In genomic region chr11:47328449-47329390, GRCh38 we compare ENCODE assay signal across 13 cellular contexts. TPM values are rescaled to one million over a fixed set of nuclear protein-coding genes. Genes with fewer than 3 reads are reported as not detected.
DNase-seq lines count a peak whose midpoint lies in the region; ATAC-seq and TF ChIP-seq lines count a peak whose summit lies in the region.
"Had no signal": no experiment of that assay in that cellular context is flagged by ENCODE, and none has a peak within 500 bp of the region (broad histone marks: within the 10 kb centered on the region; RNA-seq: fewer than 3 reads in every experiment).

No MANE protein-coding gene starts in this region.

- intact Hi-C loops in stomach (cut with DNase I; ENCODE audit: low total_unique reads) (no loop called here), upper lobe of right lung (cut with DNase I) (no loop called here)

- H3K27me3 ChIP-seq in stomach: no peaks in the 10 kb centered on the region
- no peaks in the 10 kb centered on the region for H3K27me3 ChIP-seq in upper lobe of right lung

- H3K4me1 Mint-ChIP-seq in activated T-cell treated with anti-CD3 and anti-CD28 coated beads, Interleukin-2, amount 50 U/mL, for 24 hours (ENCODE audit: low read depth): no peaks in the 10 kb centered on the region
- H3K4me1 Mint-ChIP-seq in activated T-cell treated with anti-CD3 and anti-CD28 coated beads, Interleukin-2, amount 50 U/mL, for 72 hours (ENCODE audit: low read depth): no peaks in the 10 kb centered on the region
- peaks cover 4% of the 10 kb centered on the region for H3K4me1 Mint-ChIP-seq in activated T-helper 17 cell treated with anti-CD3 and anti-CD28 coated beads, Interleukin-2, amount 50 U/mL, for 72 hours
- peaks cover 31% of the 10 kb centered on the region for H3K4me1 Mint-ChIP-seq in stimulated activated memory B cell treated with anti-CD40 and anti-IgM and Interleukin-4, amounts not matched to agents 10 μg/mL and 1 μg/mL and 100 μg/mL, for 72 hours

- no peak for ATAC-seq in activated T-cell treated with anti-CD3 and anti-CD28 coated beads, Interleukin-2, amount 50 U/mL, for 72 hours (replicated peaks in 1 of 2)
- ATAC-seq in HG02798 (IDR thresholded peaks at IDR 0.05; ENCODE audit: poor library complexity, unreplicated experiment) (peak; percentile 67), upper lobe of right lung (no peak)
- no peak for ATAC-seq in activated T-helper 17 cell treated with anti-CD3 and anti-CD28 coated beads, Interleukin-2, amount 50 U/mL, for 72 hours (replicated peaks)
- peak; percentile 94 for ATAC-seq in stimulated activated memory B cell treated with anti-CD40 and anti-IgM and Interleukin-4, amounts not matched to agents 10 μg/mL and 1 μg/mL and 100 μg/mL, for 72 hours

- no peaks in the 10 kb centered on the region for H3K9me3 ChIP-seq in stomach
- no peaks in the 10 kb centered on the region for H3K9me3 ChIP-seq in upper lobe of right lung

- H3K9me3 Mint-ChIP-seq in activated T-cell treated with anti-CD3 and anti-CD28 coated beads, Interleukin-2, amount 50 U/mL, for 24 hours: no peaks in the 10 kb centered on the region
- H3K9me3 Mint-ChIP-seq in activated T-cell treated with anti-CD3 and anti-CD28 coated beads, Interleukin-2, amount 50 U/mL, for 72 hours: no peaks in the 10 kb centered on the region
- H3K9me3 Mint-ChIP-seq in activated T-helper 17 cell treated with anti-CD3 and anti-CD28 coated beads, Interleukin-2, amount 50 U/mL, for 72 hours: no peaks in the 10 kb centered on the region
- no peaks in the 10 kb centered on the region for H3K9me3 Mint-ChIP-seq in stimulated activated memory B cell treated with anti-CD40 and anti-IgM and Interleukin-4, amounts not matched to agents 10 μg/mL and 1 μg/mL and 100 μg/mL, for 72 hours

- H3K36me3 Mint-ChIP-seq in activated T-cell treated with anti-CD3 and anti-CD28 coated beads, Interleukin-2, amount 50 U/mL, for 24 hours (ENCODE audit: low read depth): peaks cover 66% of the 10 kb centered on the region
- H3K36me3 Mint-ChIP-seq in activated T-cell treated with anti-CD3 and anti-CD28 coated beads, Interleukin-2, amount 50 U/mL, for 72 hours (ENCODE audit: insufficient read depth in 2 of 2): peaks cover 5 to 10% of the 10 kb centered on the region in 2 donors
- peaks cover 34% of the 10 kb centered on the region for H3K36me3 Mint-ChIP-seq in activated T-helper 17 cell treated with anti-CD3 and anti-CD28 coated beads, Interleukin-2, amount 50 U/mL, for 72 hours (ENCODE audit: low read depth)
- H3K36me3 Mint-ChIP-seq in stimulated activated memory B cell treated with anti-CD40 and anti-IgM and Interleukin-4, amounts not matched to agents 10 μg/mL and 1 μg/mL and 100 μg/mL, for 72 hours: peaks cover 53% of the 10 kb centered on the region

- H3K27ac Mint-ChIP-seq in activated T-cell treated with anti-CD3 and anti-CD28 coated beads, Interleukin-2, amount 50 U/mL, for 24 hours: peak overlapping the region; percentile 46
- no peak overlapping the region for H3K27ac Mint-ChIP-seq in activated T-cell treated with anti-CD3 and anti-CD28 coated beads, Interleukin-2, amount 50 U/mL, for 72 hours
- H3K27ac Mint-ChIP-seq in activated T-helper 17 cell treated with anti-CD3 and anti-CD28 coated beads, Interleukin-2, amount 50 U/mL, for 72 hours: peak overlapping the region; percentile 10
- H3K27ac Mint-ChIP-seq in stimulated activated memory B cell treated with anti-CD40 and anti-IgM and Interleukin-4, amounts not matched to agents 10 μg/mL and 1 μg/mL and 100 μg/mL, for 72 hours: peak overlapping the region; percentile 79
- H3K27ac Mint-ChIP-seq: activated naive CD8-positive, alpha-beta T cell had no signal

- 87 to 91% (median 89%) methylated on average over 28 to 29 of the region's 29 CpGs for WGBS in stomach, 5 donors

- H3K27ac ChIP-seq in stomach: peak overlapping the region in 1 of 5 donors; percentile 44
- H3K27ac ChIP-seq in upper lobe of right lung: no peak overlapping the region
- H3K27ac ChIP-seq: epithelial cell of prostate had no signal

- H3K4me1 ChIP-seq in stomach (peaks cover 24 to 56% (median 31%) of the 10 kb centered on the region in 4 donors), upper lobe of right lung (no peaks in the 10 kb centered on the region)

- H3K4me3 ChIP-seq in stomach: no peak overlapping the region
- no peak overlapping the region for H3K4me3 ChIP-seq in upper lobe of right lung

- TF ChIP-seq CTCF in stomach (IDR thresholded peaks at IDR 0.05): no peak
- no peak for TF ChIP-seq CTCF in upper lobe of right lung (IDR thresholded peaks at IDR 0.05)

- H3K36me3 ChIP-seq in stomach (peaks cover 0 to 48% (median 0%) of the 10 kb centered on the region in 4 donors), upper lobe of right lung (peaks cover 46% of the 10 kb centered on the region)

- no peak for DNase-seq in activated T-cell treated with anti-CD3 and anti-CD28 coated beads, Interleukin-2, amount 50 U/mL, for 24 hours
- no peak for DNase-seq in activated T-cell treated with anti-CD3 and anti-CD28 coated beads, Interleukin-2, amount 50 U/mL, for 72 hours
- DNase-seq in stomach (no peak), upper lobe of right lung (no peak), NCI-H2196 (lab: John Stamatoyannopoulos, UW; ENCODE audit: unreplicated experiment) (no peak)
- DNase-seq: NCI-H2171 had no signal

- TF ChIP-seq EP300 in stomach (IDR thresholded peaks at IDR 0.05): no peak

- H3K27me3 Mint-ChIP-seq in activated T-cell treated with anti-CD3 and anti-CD28 coated beads, Interleukin-2, amount 50 U/mL, for 24 hours: no peaks in the 10 kb centered on the region
- no peaks in the 10 kb centered on the region for H3K27me3 Mint-ChIP-seq in activated T-cell treated with anti-CD3 and anti-CD28 coated beads, Interleukin-2, amount 50 U/mL, for 72 hours (ENCODE audit: low read depth)
- H3K27me3 Mint-ChIP-seq in activated T-helper 17 cell treated with anti-CD3 and anti-CD28 coated beads, Interleukin-2, amount 50 U/mL, for 72 hours: no peaks in the 10 kb centered on the region
- no peaks in the 10 kb centered on the region for H3K27me3 Mint-ChIP-seq in stimulated activated memory B cell treated with anti-CD40 and anti-IgM and Interleukin-4, amounts not matched to agents 10 μg/mL and 1 μg/mL and 100 μg/mL, for 72 hours
- H3K27me3 Mint-ChIP-seq: activated naive CD8-positive, alpha-beta T cell had no signal

- no peak for TF ChIP-seq POLR2A in stomach (IDR thresholded peaks at IDR 0.05)

- H3K4me3 Mint-ChIP-seq in activated T-cell treated with anti-CD3 and anti-CD28 coated beads, Interleukin-2, amount 50 U/mL, for 24 hours: no peak overlapping the region
- no peak overlapping the region for H3K4me3 Mint-ChIP-seq in activated T-cell treated with anti-CD3 and anti-CD28 coated beads, Interleukin-2, amount 50 U/mL, for 72 hours
- H3K4me3 Mint-ChIP-seq in activated T-helper 17 cell treated with anti-CD3 and anti-CD28 coated beads, Interleukin-2, amount 50 U/mL, for 72 hours: no peak overlapping the region
- H3K4me3 Mint-ChIP-seq in stimulated activated memory B cell treated with anti-CD40 and anti-IgM and Interleukin-4, amounts not matched to agents 10 μg/mL and 1 μg/mL and 100 μg/mL, for 72 hours: peak overlapping the region; percentile 4
- H3K4me3 Mint-ChIP-seq: activated naive CD8-positive, alpha-beta T cell had no signal

RNA-seq across cellular contexts. Expression of gene MYBPC3, which starts 23.8 kb away (rescaled TPM):
- total RNA-seq in activated T-cell treated with anti-CD3 and anti-CD28 coated beads, Interleukin-2, amount 50 U/mL, for 72 hours: not detected
- not detected for total RNA-seq in activated T-helper 17 cell treated with anti-CD3 and anti-CD28 coated beads, Interleukin-2, amount 50 U/mL, for 72 hours
- total RNA-seq in stomach (10 to 100 TPM in 1 of 5 donors, under 1 TPM in 2, not detected in 2; 0.72 to 15.6 (median 0.73) TPM), upper lobe of right lung (0.96 TPM)
- 1 to 10 TPM; 1.0 to 3.4 (median 2.1) TPM for polyA plus RNA-seq in stomach
- total RNA-seq: renal cortical epithelial cell; T-helper 2 cell treated with Interferon-gamma antibody and Interleukin-4, amounts not matched to agents 100 ng/mL and 5 ng/mL, for 36 hours had no signal

RNA-seq across cellular contexts. Expression of gene SPI1, which starts 49.6 kb away (rescaled TPM):
- under 1 TPM; 0.35 to 0.55 TPM for total RNA-seq in activated T-cell treated with anti-CD3 and anti-CD28 coated beads, Interleukin-2, amount 50 U/mL, for 72 hours
- total RNA-seq in activated T-helper 17 cell treated with anti-CD3 and anti-CD28 coated beads, Interleukin-2, amount 50 U/mL, for 72 hours: under 1 TPM in 1 of 2 donors, not detected in 1; 0.21 TPM
- total RNA-seq in stomach: 1 to 10 TPM; 2.6 to 8.4 (median 7.0) TPM
- 10 to 100 TPM in 2 of 3 donors, 1 to 10 TPM in 1; 8.2 to 24.3 (median 15.3) TPM for polyA plus RNA-seq in stomach
- total RNA-seq in upper lobe of right lung: 168 TPM
- total RNA-seq: renal cortical epithelial cell; T-helper 2 cell treated with Interferon-gamma antibody and Interleukin-4, amounts not matched to agents 100 ng/mL and 5 ng/mL, for 36 hours had no signal

RNA-seq across cellular contexts. Expression of gene MADD, which starts 58.8 kb away (rescaled TPM):
- total RNA-seq in activated T-cell treated with anti-CD3 and anti-CD28 coated beads, Interleukin-2, amount 50 U/mL, for 72 hours: 10 to 100 TPM; 68.6 to 73.5 TPM
- total RNA-seq in activated T-helper 17 cell treated with anti-CD3 and anti-CD28 coated beads, Interleukin-2, amount 50 U/mL, for 72 hours: 100 to 1,000 TPM in 1 of 2 donors, 10 to 100 TPM in 1; 60.1 to 112 TPM
- total RNA-seq in stomach (100 to 1,000 TPM in 1 of 5 donors, 10 to 100 TPM in 4; 38.9 to 131 (median 54.0) TPM), upper lobe of right lung (50.1 TPM)
- 10 to 100 TPM; 13.6 to 14.7 (median 14.2) TPM for polyA plus RNA-seq in stomach

Comparison
In these comparisons a context has a peak if more than half of its experiments do, and no peak if none do; other contexts are left out.
1. ATAC-seq: peak in HG02798 (single experiment) and stimulated activated memory B cell treated with anti-CD40 and anti-IgM and Interleukin-4, amounts not matched to agents 10 μg/mL and 1 μg/mL and 100 μg/mL, for 72 hours (single experiment); none in activated T-cell treated with anti-CD3 and anti-CD28 coated beads, Interleukin-2, amount 50 U/mL, for 72 hours (0 of 2), activated T-helper 17 cell treated with anti-CD3 and anti-CD28 coated beads, Interleukin-2, amount 50 U/mL, for 72 hours (single experiment) and upper lobe of right lung (single experiment).
2. RNA of gene SPI1, which starts 49.6 kb away (total RNA-seq): 168 TPM in upper lobe of right lung (single experiment); 2.6 to 8.4 TPM in stomach, 0.35 to 0.55 TPM in activated T-cell treated with anti-CD3 and anti-CD28 coated beads, Interleukin-2, amount 50 U/mL, for 72 hours and 0.21 TPM in activated T-helper 17 cell treated with anti-CD3 and anti-CD28 coated beads, Interleukin-2, amount 50 U/mL, for 72 hours; every median in the first group is over 10 times any median in the second.